22 cellular contexts compared by ENCODE assay signal in the genomic region with DNA sequence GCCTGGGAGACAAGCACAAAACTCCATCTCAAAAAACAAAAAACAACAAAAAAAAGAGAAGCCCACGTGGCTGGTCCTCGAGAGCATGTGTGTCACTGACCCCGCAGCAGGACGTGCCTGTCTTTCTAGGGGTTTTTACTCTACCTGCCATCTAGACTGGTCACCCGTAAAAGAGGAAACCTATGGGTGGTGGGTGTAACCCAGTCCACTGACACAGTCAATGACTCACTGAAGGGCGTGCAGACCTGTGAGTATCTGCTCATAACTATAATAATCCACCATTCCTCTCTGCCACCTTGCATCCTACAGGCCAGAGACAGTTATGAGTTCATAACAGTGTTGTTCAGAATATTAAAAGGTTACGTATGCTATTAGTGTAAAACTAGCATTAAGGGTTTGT. TPM values are rescaled to one million over a fixed set of nuclear protein-coding genes. Genes with fewer than 3 reads are reported as not detected.
A peak's percentile ranks its signal among the peaks of the same experiment; 100 is the strongest.
DNase-seq lines count a peak whose midpoint lies in the region; ATAC-seq, FAIRE-seq and TF ChIP-seq lines count a peak whose summit lies in the region.
"Had no signal": no experiment of that assay in that cellular context is flagged by ENCODE, and none has a peak within 500 bp of the region (broad histone marks: within the 10 kb centered on the region; RNA-seq: fewer than 3 reads in every experiment).

No MANE protein-coding gene starts in this region.

- WGBS in mammary epithelial cell (ENCODE audit: low coverage, missing lambda C conversion rate) = 90% methylated on average over 7 of the region's 7 CpGs
- 66 to 85% methylated on average over 7 of the region's 7 CpGs for WGBS in transverse colon (ENCODE audit: low coverage in 1 of 2), 2 donors
- 78 to 87% (median 85%) methylated on average over 7 of the region's 7 CpGs for WGBS in heart left ventricle, 4 donors

- no peak for FAIRE-seq in bronchial epithelial cell (lab: Jason Lieb, UNC)
- FAIRE-seq: GM19239 had no signal

- peak; percentile 58 for DNase-seq in mammary epithelial cell
- DNase-seq in breast epithelium (ENCODE audit: low spot score in 2 of 2) = no peak
- DNase-seq in bronchial epithelial cell (ENCODE audit: low read depth) = peak; percentile 69
- DNase-seq in left colon = no peak
- peak; percentile 32 for DNase-seq in transverse colon
- no peak for DNase-seq in heart left ventricle
- no peak for DNase-seq in stimulated activated CD4-positive, alpha-beta T cell treated with anti-CD3 and anti-CD28 coated beads, Interleukin-15, amount 100 ng/mL, for 24 hours
- DNase-seq: 8988T; activated CD4-positive, alpha-beta T cell treated with anti-CD3 and anti-CD28 coated beads, Interleukin-2, amount 10 ng/mL, durations not matched to agents 24 days and 14 days; activated naive CD4-positive, alpha-beta T cell treated with anti-CD3 and anti-CD28 coated beads, Interleukin-2, amount 10 ng/mL, durations not matched to agents 7 days and 5 days; CD8-positive, alpha-beta memory T cell; dermis blood vessel endothelial cell; heart right ventricle; Karpas-422; NCI-H1930; NCI-H345; NCI-H774; stimulated activated CD8-positive, alpha-beta memory T cell treated with anti-CD3 and anti-CD28 coated beads, Interleukin-4, amount 100 ng/mL, for 48 hours; upper lobe of left lung had no signal

- H3K4me1 ChIP-seq in mammary epithelial cell (ENCODE audit: insufficient read depth, low read length) (peaks cover 11% of the 10 kb centered on the region), breast epithelium (peaks cover 0 to 5% of the 10 kb centered on the region in 2 donors), transverse colon (peaks cover 11 to 40% (median 15%) of the 10 kb centered on the region in 4 donors), heart left ventricle (peaks cover 0 to 22% (median 17%) of the 10 kb centered on the region in 12 donors)

- H3K4me2 ChIP-seq in mammary epithelial cell (ENCODE audit: insufficient read depth, low read depth, low read length) = no peak overlapping the region

- in situ Hi-C loops in mammary epithelial cell (cut with MboI; ENCODE audit: low sequenced_read_pairs in 2 of 2) = no loop called here
- in situ Hi-C loops in transverse colon (cut with MboI; ENCODE audit: low pct_ligation_motif_present in 1 of 4, low pct_unique_long_range_greater_than_20kb in 1 of 4, low sequenced_read_pairs in 3 of 4) = no loop called here

- CTCF ChIA-PET in mammary epithelial cell (lab: Charles Lee; ENCODE audit: low non-redundant PET) = no interaction called here

- TF ChIP-seq POLR2A in breast epithelium (IDR thresholded peaks at IDR 0.05) (no peak), transverse colon (IDR thresholded peaks at IDR 0.05) (no peak), heart left ventricle (IDR thresholded peaks at IDR 0.05) (no peak)

- ATAC-seq in left colon = peak; percentile 23
- ATAC-seq in HG03342 (IDR thresholded peaks at IDR 0.05; ENCODE audit: unreplicated experiment) = no peak
- ATAC-seq in heart left ventricle = no peak
- ATAC-seq: heart right ventricle, sciatic nerve had no signal

- H3K4me3 ChIP-seq in mammary epithelial cell (replicated peaks in 1 of 3; ENCODE audit: insufficient read depth in 1 of 3, low read depth in 2 of 3, low read length in 3 of 3) (no peak overlapping the region), breast epithelium (no peak overlapping the region), bronchial epithelial cell (ENCODE audit: low read depth, low read length) (no peak overlapping the region), transverse colon (no peak overlapping the region), heart left ventricle (no peak overlapping the region)
- H3K4me3 ChIP-seq: heart right ventricle, upper lobe of left lung had no signal

- intact Hi-C loops in mammary epithelial cell (cut with micrococcal nuclease) (no loop called here), breast epithelium (cut with DNase I; ENCODE audit: low total_unique reads) (no loop called here), left colon (cut with DNase I, micrococcal nuclease) (no loop called here), transverse colon (cut with DNase I; ENCODE audit: low total_unique reads) (loop anchor here (10.0 kb wide), 1 partner anchor 619 kb away; no protein-coding TSS in a partner anchor), heart left ventricle (cut with DNase I) (no loop called here)

- TF ChIP-seq CTCF in mammary epithelial cell (conservative IDR thresholded peaks at IDR 0.05 in 1 of 2, IDR thresholded peaks at IDR 0.05 in 1 of 2; ENCODE audit: extremely low read depth in 1 of 2, insufficient read depth in 1 of 2, low read depth in 1 of 2, low read length in 2 of 2) (no peak), breast epithelium (IDR thresholded peaks at IDR 0.05) (no peak), bronchial epithelial cell (IDR thresholded peaks at IDR 0.05; ENCODE audit: insufficient read depth, low read length, severe bottlenecking) (no peak), transverse colon (IDR thresholded peaks at IDR 0.05) (no peak), heart left ventricle (IDR thresholded peaks at IDR 0.05) (no peak)

- H4K20me1 ChIP-seq in mammary epithelial cell (ENCODE audit: insufficient read depth, low read length) = no peaks in the 10 kb centered on the region

- H3K27ac ChIP-seq in mammary epithelial cell (ENCODE audit: insufficient read depth, low read depth, low read length) (no peak overlapping the region), breast epithelium (no peak overlapping the region), transverse colon (peak overlapping the region in 1 of 4 donors; percentile 5), heart left ventricle (no peak overlapping the region)
- H3K27ac ChIP-seq: heart right ventricle, upper lobe of left lung had no signal

- peaks cover 83% of the 10 kb centered on the region for H3K79me2 ChIP-seq in mammary epithelial cell (ENCODE audit: insufficient read depth, low read length)

- H3K36me3 ChIP-seq in mammary epithelial cell (ENCODE audit: insufficient read depth, low read length) = peaks cover 17% of the 10 kb centered on the region
- H3K36me3 ChIP-seq in breast epithelium = no peaks in the 10 kb centered on the region
- H3K36me3 ChIP-seq in bronchial epithelial cell (ENCODE audit: control insufficient read depth, insufficient read depth, low read length) = peaks cover 33% of the 10 kb centered on the region
- H3K36me3 ChIP-seq in transverse colon = peaks cover 0 to 26% (median 5%) of the 10 kb centered on the region in 4 donors
- H3K36me3 ChIP-seq in heart left ventricle = peaks cover 0 to 78% (median 68%) of the 10 kb centered on the region in 9 donors

- H3K9me3 ChIP-seq in mammary epithelial cell (replicated peaks; ENCODE audit: insufficient read depth, low read length) = no peaks in the 10 kb centered on the region
- H3K9me3 ChIP-seq in breast epithelium = no peaks in the 10 kb centered on the region
- H3K9me3 ChIP-seq in transverse colon = no peaks in the 10 kb centered on the region
- no peaks in the 10 kb centered on the region for H3K9me3 ChIP-seq in heart left ventricle
- H3K9me3 ChIP-seq: heart right ventricle had no signal

- no peak for TF ChIP-seq EP300 in transverse colon (IDR thresholded peaks at IDR 0.05; ENCODE audit: low read depth)

- H2AFZ ChIP-seq in mammary epithelial cell (ENCODE audit: low read depth, low read length) = no peak overlapping the region

- BruUV-seq in mammary epithelial cell (replicated peaks; lab: Mats Ljungman, UMichigan) = no TSS peak

- H3K9ac ChIP-seq in mammary epithelial cell (ENCODE audit: insufficient read depth, low read length) = no peak overlapping the region

- dilution Hi-C loops in mammary epithelial cell (cut with HindIII; ENCODE audit: low sequenced_read_pairs) = no loop called here

- H3K27me3 ChIP-seq in mammary epithelial cell (ENCODE audit: insufficient read depth, low read length) = no peaks in the 10 kb centered on the region
- no peaks in the 10 kb centered on the region for H3K27me3 ChIP-seq in breast epithelium
- no peaks in the 10 kb centered on the region for H3K27me3 ChIP-seq in bronchial epithelial cell (ENCODE audit: control insufficient read depth, insufficient read depth, low read length)
- H3K27me3 ChIP-seq in transverse colon = no peaks in the 10 kb centered on the region
- no peaks in the 10 kb centered on the region for H3K27me3 ChIP-seq in heart left ventricle
- H3K27me3 ChIP-seq: heart right ventricle had no signal

RNA-seq across cellular contexts. Expression of gene GOLGA3, which starts 4.6 kb away (rescaled TPM):
- 10 to 100 TPM; 75.5 to 83.5 TPM for total RNA-seq in mammary epithelial cell
- 17.1 TPM for polyA plus RNA-seq in mammary epithelial cell
- polyA minus RNA-seq in mammary epithelial cell = 36.1 TPM
- 10 to 100 TPM; 51.7 to 76.7 (median 58.5) TPM for total RNA-seq in breast epithelium
- 102 and 134 TPM in 2 replicates for total RNA-seq in bronchial epithelial cell
- total RNA-seq in left colon = 10 to 100 TPM; 81.4 to 88.6 TPM
- 100 to 1,000 TPM in 2 of 4 donors, 10 to 100 TPM in 2; 90.9 to 113 (median 99.9) TPM for total RNA-seq in transverse colon
- total RNA-seq in heart left ventricle = 10 to 100 TPM; 28.3 to 46.2 (median 37.3) TPM
- polyA plus RNA-seq in heart left ventricle = 10 to 100 TPM; 12.0 to 34.3 TPM

Comparison
In these comparisons a context has a peak if more than half of its experiments do, and no peak if none do; other contexts are left out.
1. DNase-seq: peak in mammary epithelial cell (single experiment), bronchial epithelial cell (single experiment) and transverse colon (single experiment); none in breast epithelium (0 of 2), left colon (0 of 2), heart left ventricle (0 of 5) and stimulated activated CD4-positive, alpha-beta T cell treated with anti-CD3 and anti-CD28 coated beads, Interleukin-15, amount 100 ng/mL, for 24 hours (single experiment).